Comparison of ENCODE assay signal across 8 cellular contexts in genomic region chr17:82217120-82217529, GRCh38. TPM values are rescaled to one million over a fixed set of nuclear protein-coding genes. Genes with fewer than 3 reads are reported as not detected.
DNase-seq lines count a peak whose midpoint lies in the region; ATAC-seq and TF ChIP-seq lines count a peak whose summit lies in the region.

No MANE protein-coding gene starts in this region.

- CTCF ChIA-PET in activated CD8-positive, alpha-beta memory T cell treated with anti-CD3 and anti-CD28 coated beads, Interleukin-2, amount 10 ng/mL, durations not matched to agents 7 days and 5 days (lab: Charles Lee), result interaction anchor here (1.6 kb wide), 1 partner anchor 11 kb away, joined by 8 read pairs; no protein-coding TSS in a partner anchor

- H3K4me3 Mint-ChIP-seq in activated CD8-positive, alpha-beta memory T cell treated with anti-CD3 and anti-CD28 coated beads, Interleukin-2, amount 10 ng/mL, durations not matched to agents 7 days and 5 days, result no peak overlapping the region
- H3K4me3 Mint-ChIP-seq in memory B cell, result no peak overlapping the region

- no peaks in the 10 kb centered on the region for H3K27me3 ChIP-seq in brain microvascular endothelial cell (replicated peaks)

- H3K4me1 Mint-ChIP-seq in activated CD8-positive, alpha-beta memory T cell treated with anti-CD3 and anti-CD28 coated beads, Interleukin-2, amount 10 ng/mL, durations not matched to agents 7 days and 5 days, result peaks cover 39% of the 10 kb centered on the region
- H3K4me1 Mint-ChIP-seq in memory B cell, result peaks cover 21% of the 10 kb centered on the region

- H3K36me3 ChIP-seq in brain microvascular endothelial cell (replicated peaks), result no peaks in the 10 kb centered on the region
- H3K36me3 ChIP-seq in urinary bladder (ENCODE audit: insufficient read depth), result no peaks in the 10 kb centered on the region

- peak overlapping the region; percentile 75 for H3K27ac Mint-ChIP-seq in activated CD8-positive, alpha-beta memory T cell treated with anti-CD3 and anti-CD28 coated beads, Interleukin-2, amount 10 ng/mL, durations not matched to agents 7 days and 5 days
- peak overlapping the region; percentile 90 for H3K27ac Mint-ChIP-seq in memory B cell

- H3K4me1 ChIP-seq in urinary bladder (ENCODE audit: insufficient read depth), result no peaks in the 10 kb centered on the region

- DNase-seq in activated CD8-positive, alpha-beta memory T cell treated with anti-CD3 and anti-CD28 coated beads, Interleukin-2, amount 10 ng/mL, durations not matched to agents 7 days and 5 days, result no peak
- DNase-seq in activated CD8-positive, alpha-beta memory T cell treated with anti-CD3 and anti-CD28 coated beads, Interleukin-2, amount 50 U/mL, for 4 hours, result no peak
- DNase-seq in brain microvascular endothelial cell, result no peak
- no peak for DNase-seq in memory B cell (ENCODE audit: low spot score in 2 of 2)
- DNase-seq in NK-92 treated with Interleukin-12 subunit alpha and Interleukin-12 subunit beta, amount 100 ng/mL, for 24 hours (lab: John Stamatoyannopoulos, UW), result no peak
- DNase-seq in DMS79 (lab: John Stamatoyannopoulos, UW), result no peak

- ATAC-seq in activated CD8-positive, alpha-beta memory T cell treated with anti-CD3 and anti-CD28 coated beads, Interleukin-2, amount 10 ng/mL, durations not matched to agents 7 days and 5 days, result no peak
- ATAC-seq in memory B cell (ENCODE audit: low read depth), result no peak
- no peak for ATAC-seq in GM21737 (IDR thresholded peaks at IDR 0.05; ENCODE audit: unreplicated experiment)

- H3K9me3 Mint-ChIP-seq in activated CD8-positive, alpha-beta memory T cell treated with anti-CD3 and anti-CD28 coated beads, Interleukin-2, amount 10 ng/mL, durations not matched to agents 7 days and 5 days (ENCODE audit: low read depth), result no peaks in the 10 kb centered on the region
- H3K9me3 Mint-ChIP-seq in memory B cell, result no peaks in the 10 kb centered on the region

- H3K4me3 ChIP-seq in brain microvascular endothelial cell (ENCODE audit: low read depth, low read length), result no peak overlapping the region
- H3K4me3 ChIP-seq in urinary bladder (ENCODE audit: low read depth, low read length), result no peak overlapping the region

- H3K27ac ChIP-seq in brain microvascular endothelial cell (peak overlapping the region; percentile 79), urinary bladder (ENCODE audit: low read depth) (peak overlapping the region; percentile 11)

- WGBS in urinary bladder, result 70% methylated on average over 12 of the region's 12 CpGs

- no peak for TF ChIP-seq CTCF in brain microvascular endothelial cell (IDR thresholded peaks at IDR 0.05; ENCODE audit: low read depth, low read length, missing control alignments)

- in situ Hi-C loops in brain microvascular endothelial cell (cut with HindIII; ENCODE audit: low pct_ligation_motif_present, low sequenced_read_pairs), result no loop called here

- H3K36me3 Mint-ChIP-seq in activated CD8-positive, alpha-beta memory T cell treated with anti-CD3 and anti-CD28 coated beads, Interleukin-2, amount 10 ng/mL, durations not matched to agents 7 days and 5 days, result no peaks in the 10 kb centered on the region
- no peaks in the 10 kb centered on the region for H3K36me3 Mint-ChIP-seq in memory B cell

- H3K27me3 Mint-ChIP-seq in activated CD8-positive, alpha-beta memory T cell treated with anti-CD3 and anti-CD28 coated beads, Interleukin-2, amount 10 ng/mL, durations not matched to agents 7 days and 5 days, result no peaks in the 10 kb centered on the region
- H3K27me3 Mint-ChIP-seq in memory B cell, result no peaks in the 10 kb centered on the region

RNA-seq across cellular contexts. Expression of gene CCDC57, which starts 4.5 kb away (rescaled TPM):
- total RNA-seq in activated CD8-positive, alpha-beta memory T cell treated with anti-CD3 and anti-CD28 coated beads, Interleukin-2, amount 10 ng/mL, durations not matched to agents 7 days and 5 days, result 10 to 100 TPM; 70.2 to 73.9 TPM
- total RNA-seq in urinary bladder, result 25.9 TPM
- 23.7 TPM for polyA plus RNA-seq in urinary bladder

RNA-seq across cellular contexts. Expression of gene SLC16A3, which starts 11.7 kb away (rescaled TPM):
- 100 to 1,000 TPM; 119 to 148 TPM for total RNA-seq in activated CD8-positive, alpha-beta memory T cell treated with anti-CD3 and anti-CD28 coated beads, Interleukin-2, amount 10 ng/mL, durations not matched to agents 7 days and 5 days
- total RNA-seq in urinary bladder, result 29.9 TPM
- 65.5 TPM for polyA plus RNA-seq in urinary bladder

RNA-seq across cellular contexts. Expression of gene CSNK1D, which starts 56.4 kb away (rescaled TPM):
- total RNA-seq in activated CD8-positive, alpha-beta memory T cell treated with anti-CD3 and anti-CD28 coated beads, Interleukin-2, amount 10 ng/mL, durations not matched to agents 7 days and 5 days, result 100 to 1,000 TPM; 120 to 139 TPM
- 41.7 TPM for total RNA-seq in urinary bladder
- polyA plus RNA-seq in urinary bladder, result 122 TPM
